In genomic region chr14:51999084-51999483, GRCh38 we compare ENCODE assay signal across 1 cellular context.
TF ChIP-seq lines count a peak whose summit lies in the region.

No MANE protein-coding gene starts in this region.

TF ChIP-seq in IMR-90, 13 proteins besides CTCF, POLR2A, EP300 and RAD21:
- no peak for TF ChIP-seq USF2 (IDR thresholded peaks at IDR 0.05; ENCODE audit: low read depth, low read length)
- TF ChIP-seq MXI1 (IDR thresholded peaks at IDR 0.05; ENCODE audit: borderline replicate concordance, low read depth, low read length): no peak
- TF ChIP-seq NFE2L2 (IDR thresholded peaks at IDR 0.05; ENCODE audit: low read depth, low read length): no peak
- no peak for TF ChIP-seq CHD1 (IDR thresholded peaks at IDR 0.05; ENCODE audit: low read depth, low read length)
- no peak for TF ChIP-seq RCOR1 (IDR thresholded peaks at IDR 0.05; ENCODE audit: insufficient replicate concordance, low read length)
- TF ChIP-seq RFX5 (IDR thresholded peaks at IDR 0.05; ENCODE audit: low read depth, low read length): no peak
- no peak for TF ChIP-seq BHLHE40 (IDR thresholded peaks at IDR 0.05; ENCODE audit: low read depth, low read length)
- TF ChIP-seq ELK1 (IDR thresholded peaks at IDR 0.05; ENCODE audit: borderline replicate concordance, low read depth, low read length): no peak
- TF ChIP-seq SMC3 (IDR thresholded peaks at IDR 0.05; ENCODE audit: low read depth, low read length): no peak
TF ChIP-seq in IMR-90: peak in this region for 0.
